ENCODE assay signal across 8 cellular contexts in genomic region chr5:95360667-95361066, GRCh38. TPM values are rescaled to one million over a fixed set of nuclear protein-coding genes. Genes with fewer than 3 reads are reported as not detected.
"Had no signal": no experiment of that assay in that cellular context is flagged by ENCODE, and none has a peak within 500 bp of the region (broad histone marks: within the 10 kb centered on the region; RNA-seq: fewer than 3 reads in every experiment).

No MANE protein-coding gene starts in this region.

RNA-seq across cellular contexts. Expression of gene FAM81B, which starts 30.5 kb away (rescaled TPM):
- total RNA-seq: OCI-LY7, PC-3, Peyer's patch, RPMI7951, SJCRH30, SJSA1, SK-MEL-5, T-cell had no signal
